In the genomic region with DNA sequence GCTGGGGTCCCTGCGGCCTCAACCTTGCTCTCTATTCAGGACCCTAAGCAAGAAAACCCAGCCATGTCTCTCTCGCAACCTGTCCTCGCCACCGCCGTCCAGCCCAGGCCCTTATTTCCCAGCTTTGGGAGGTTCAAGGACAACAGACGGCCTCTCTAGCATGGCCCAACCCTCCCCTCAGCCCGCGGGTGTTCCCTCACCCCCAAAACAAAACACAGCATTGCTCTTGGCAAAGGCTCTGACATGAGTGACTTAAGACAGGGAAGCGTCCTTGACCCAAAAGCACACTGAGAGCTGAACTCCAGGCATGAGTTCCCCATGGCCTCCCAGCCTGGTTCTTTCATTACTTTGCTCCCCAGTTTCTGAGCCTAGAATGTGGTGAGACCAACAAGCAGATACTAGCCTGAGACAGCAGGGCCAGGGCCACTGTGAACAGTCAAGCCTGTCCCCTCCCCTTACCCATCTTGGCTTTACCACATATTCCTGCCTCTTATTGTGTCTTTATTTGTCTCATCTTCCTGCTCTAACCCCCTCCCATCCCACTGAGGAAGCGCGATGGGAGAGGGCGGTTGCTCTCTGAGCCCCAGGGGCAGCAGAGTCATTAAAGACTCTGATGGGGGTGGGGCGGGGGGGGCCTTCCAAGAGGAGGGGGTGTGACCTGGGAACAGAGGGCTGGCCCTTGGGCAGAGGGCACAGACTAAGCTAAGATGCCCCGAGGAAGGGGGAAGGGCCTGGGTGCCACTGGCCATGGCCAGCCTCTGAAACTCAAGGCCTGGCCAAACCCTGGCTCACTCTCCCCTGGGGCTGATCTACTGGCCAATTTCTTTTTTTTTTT, we compare ENCODE assay signal across 8 cellular contexts. TPM values are rescaled to one million over a fixed set of nuclear protein-coding genes. Genes with fewer than 3 reads are reported as not detected.
DNase-seq lines count a peak whose midpoint lies in the region; ATAC-seq lines count a peak whose summit lies in the region.

No MANE protein-coding gene starts in this region.

- H3K9me3 Mint-ChIP-seq in naive thymus-derived CD4-positive, alpha-beta T cell: no peaks in the 10 kb centered on the region

- peak overlapping the region in 8 of 9 donors; percentile 78 to 96 (median 92) for H3K27ac Mint-ChIP-seq in naive thymus-derived CD4-positive, alpha-beta T cell

- peaks cover 71 to 94% (median 86%) of the 10 kb centered on the region in 11 experiments for H4K20me1 ChIP-seq in BLaER1 treated with 17β-estradiol and CSF1 and Interleukin-3, amounts not matched to agents 10 nM and 100 nM

- intact Hi-C loops in naive thymus-derived CD4-positive, alpha-beta T cell (cut with micrococcal nuclease): loop anchor here (5.0 to 10.0 kb wide), 2 partner anchors 490 to 1552 kb away; partner anchors contain the start of genes MAPK7 (in 1 of the 2), SMCR8 (in 1 of the 2) and TOP3A (in 1 of the 2)

- peak; percentile 68 for DNase-seq in MG63
- peak; percentile 50 for DNase-seq in cerebellar cortex (ENCODE audit: low spot score)
- no peak for DNase-seq in naive thymus-derived CD4-positive, alpha-beta T cell
- no peak for DNase-seq in dermis blood vessel endothelial cell
- no peak for DNase-seq in NCI-H226
- DNase-seq in NOMO-1 treated with dmso at 0.1 percent for 144 hours (lab: John Stamatoyannopoulos, UW; ENCODE audit: unreplicated experiment): no peak

- no peak for ATAC-seq in naive thymus-derived CD4-positive, alpha-beta T cell
- ATAC-seq in GM19452 (IDR thresholded peaks at IDR 0.05; ENCODE audit: unreplicated experiment): no peak

- H3K4me3 ChIP-seq in BLaER1 treated with 17β-estradiol and CSF1 and Interleukin-3, amounts not matched to agents 10 nM and 100 nM: peak overlapping the region; percentile 31 to 61 (median 47); a peak in 16 of 20 replicates
- no peak overlapping the region for H3K4me3 ChIP-seq in MG63
- H3K4me3 ChIP-seq in naive thymus-derived CD4-positive, alpha-beta T cell (ENCODE audit: low read length): no peak overlapping the region

- CTCF ChIA-PET in naive thymus-derived CD4-positive, alpha-beta T cell (lab: Charles Lee): interaction anchor here (1.1 to 1.4 kb wide), 3 partner anchors 9 to 21 kb away, joined by 3 to 5 read pairs (median 3); no protein-coding TSS in a partner anchor

- peak overlapping the region; percentile 63 to 86 (median 82) for H3K4me3 Mint-ChIP-seq in naive thymus-derived CD4-positive, alpha-beta T cell

- peak overlapping the region; percentile 77 to 95 (median 84) for H3K9ac ChIP-seq in BLaER1 treated with 17β-estradiol and CSF1 and Interleukin-3, amounts not matched to agents 10 nM and 100 nM

- POLR2A ChIA-PET in naive thymus-derived CD4-positive, alpha-beta T cell (lab: Charles Lee): interaction anchor here (0.6 to 2.5 kb wide), 2 partner anchors 12 to 88 kb away, joined by 3 to 22 read pairs; partner anchors contain the start of gene SREBF1

- H3K4me1 Mint-ChIP-seq in naive thymus-derived CD4-positive, alpha-beta T cell: peaks cover 61 to 95% (median 82%) of the 10 kb centered on the region in 7 donors

- H3K9me3 ChIP-seq in BLaER1 treated with 17β-estradiol and CSF1 and Interleukin-3, amounts not matched to agents 10 nM and 100 nM (replicated peaks in 1 of 11): no peaks in the 10 kb centered on the region
- H3K9me3 ChIP-seq in MG63: no peaks in the 10 kb centered on the region
- no peaks in the 10 kb centered on the region for H3K9me3 ChIP-seq in naive thymus-derived CD4-positive, alpha-beta T cell (ENCODE audit: control insufficient read depth in 2 of 3, low read length in 3 of 3)

- H3K36me3 Mint-ChIP-seq in naive thymus-derived CD4-positive, alpha-beta T cell: peaks cover 0 to 18% (median 0%) of the 10 kb centered on the region in 5 donors

- peak overlapping the region; percentile 86 to 98 (median 94) for H3K27ac ChIP-seq in BLaER1 treated with 17β-estradiol and CSF1 and Interleukin-3, amounts not matched to agents 10 nM and 100 nM
- H3K27ac ChIP-seq in naive thymus-derived CD4-positive, alpha-beta T cell (ENCODE audit: low read depth, low read length): peak overlapping the region; percentile 74

- H3K4me2 ChIP-seq in BLaER1 treated with 17β-estradiol and CSF1 and Interleukin-3, amounts not matched to agents 10 nM and 100 nM: peak overlapping the region; percentile 83 to 100 (median 94)

- no peaks in the 10 kb centered on the region for H3K27me3 ChIP-seq in BLaER1 treated with 17β-estradiol and CSF1 and Interleukin-3, amounts not matched to agents 10 nM and 100 nM
- H3K27me3 ChIP-seq in MG63: no peaks in the 10 kb centered on the region
- H3K27me3 ChIP-seq in naive thymus-derived CD4-positive, alpha-beta T cell (ENCODE audit: control insufficient read depth in 2 of 2, insufficient read depth in 2 of 2, low read length in 2 of 2): no peaks in the 10 kb centered on the region

- H3K4me1 ChIP-seq in BLaER1 treated with 17β-estradiol and CSF1 and Interleukin-3, amounts not matched to agents 10 nM and 100 nM: peaks cover 93 to 97% (median 95%) of the 10 kb centered on the region in 10 experiments
- H3K4me1 ChIP-seq in naive thymus-derived CD4-positive, alpha-beta T cell (ENCODE audit: control insufficient read depth in 2 of 2, insufficient read depth in 2 of 2, low read length in 2 of 2): peaks cover 35 to 78% of the 10 kb centered on the region in 2 donors

- H3K27me3 Mint-ChIP-seq in naive thymus-derived CD4-positive, alpha-beta T cell: no peaks in the 10 kb centered on the region

- peaks cover 29 to 65% (median 56%) of the 10 kb centered on the region in 11 experiments for H3K36me3 ChIP-seq in BLaER1 treated with 17β-estradiol and CSF1 and Interleukin-3, amounts not matched to agents 10 nM and 100 nM
- H3K36me3 ChIP-seq in MG63: peaks cover 5% of the 10 kb centered on the region
- H3K36me3 ChIP-seq in naive thymus-derived CD4-positive, alpha-beta T cell (ENCODE audit: control insufficient read depth in 2 of 3, insufficient read depth in 3 of 3, low read length in 3 of 3): peaks cover 0 to 13% (median 2%) of the 10 kb centered on the region in 3 experiments

RNA-seq across cellular contexts. Expression of gene SREBF1, which starts 11.8 kb away (rescaled TPM):
- 36.0 and 59.3 TPM in 2 replicates for total RNA-seq in MG63 (2014; rRNA removed; shearing (Covaris generic); ENCODE audit: low replicate concordance)
- 100 to 1,000 TPM in 3 of 5 experiments, 10 to 100 TPM in 2; 30.9 to 281 (median 159) TPM for total RNA-seq in naive thymus-derived CD4-positive, alpha-beta T cell
- polyA plus RNA-seq in naive thymus-derived CD4-positive, alpha-beta T cell: 10 to 100 TPM; 22.4 to 41.3 TPM
- total RNA-seq in dermis blood vessel endothelial cell: 28.8 and 71.5 TPM in 2 replicates

Comparison
In these comparisons a context has a peak if more than half of its experiments do, and no peak if none do; other contexts are left out.
1. H3K4me3 ChIP-seq: peak in BLaER1 treated with 17β-estradiol and CSF1 and Interleukin-3, amounts not matched to agents 10 nM and 100 nM (10 of 10); none in MG63 (single experiment) and naive thymus-derived CD4-positive, alpha-beta T cell (single experiment).
2. DNase-seq: peak in MG63 (single experiment) and cerebellar cortex (single experiment); none in naive thymus-derived CD4-positive, alpha-beta T cell (0 of 9), dermis blood vessel endothelial cell (single experiment), NCI-H226 (single experiment) and NOMO-1 treated with dmso at 0.1 percent for 144 hours (single experiment).